22 cellular contexts compared by ENCODE assay signal in the genomic region with DNA sequence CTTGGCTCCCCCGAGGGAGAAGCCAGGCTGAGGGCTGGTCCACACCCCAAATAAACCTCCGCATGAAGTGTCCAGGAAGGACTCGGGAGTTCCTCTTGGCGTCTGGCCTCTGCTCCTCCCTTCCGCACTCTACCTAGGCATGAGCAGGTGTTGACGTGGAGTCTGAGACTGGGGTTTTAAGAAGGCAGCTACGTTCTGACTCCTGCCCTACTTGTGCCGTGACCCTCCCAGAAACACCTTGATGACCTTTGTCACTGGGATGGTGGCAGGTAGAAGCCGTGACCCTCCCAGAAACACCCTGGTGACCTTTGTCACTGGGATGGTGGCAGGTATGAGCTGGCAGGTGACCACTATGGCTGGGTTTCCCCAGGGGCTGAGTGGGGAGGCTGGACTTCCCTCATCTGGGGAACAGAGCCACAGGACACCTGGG.
"Had no signal": no experiment of that assay in that cellular context is flagged by ENCODE, and none has a peak within 500 bp of the region (broad histone marks: within the 10 kb centered on the region; RNA-seq: fewer than 3 reads in every experiment).

No MANE protein-coding gene starts in this region.

- H3K27me3 ChIP-seq: brain microvascular endothelial cell, gastrocnemius medialis, heart left ventricle, upper lobe of left lung had no signal

- H3K4me1 Mint-ChIP-seq: naive thymus-derived CD4-positive, alpha-beta T cell had no signal

- DNase-seq: activated CD4-positive, alpha-beta T cell treated with anti-CD3 and anti-CD28 coated beads for 4 hours; activated CD8-positive, alpha-beta T cell treated with anti-CD3 and anti-CD28 coated beads for 36 hours; activated naive CD4-positive, alpha-beta T cell treated with Interleukin-2 at 50 U/mL for 16 hours; anterior cingulate cortex; brain microvascular endothelial cell; cerebellar nuclear complex; dermis blood vessel endothelial cell; gastrocnemius medialis; heart left ventricle; left cardiac atrium; naive thymus-derived CD4-positive, alpha-beta T cell; stimulated activated CD4-positive, alpha-beta T cell treated with anti-CD3 and anti-CD28 coated beads, Interleukin-4, amount 100 ng/mL, for 4 hours; stimulated activated CD8-positive, alpha-beta memory T cell treated with anti-CD3 and anti-CD28 coated beads, Interleukin-4, amount 100 ng/mL, for 48 hours; stimulated activated naive CD4-positive, alpha-beta T cell treated with Interleukin-2 at 50 U/mL for 16 hours; substantia nigra; upper lobe of left lung had no signal

- ATAC-seq: activated CD8-positive, alpha-beta T cell treated with anti-CD3 and anti-CD28 coated beads for 36 hours; gastrocnemius medialis; heart left ventricle; left cardiac atrium; naive thymus-derived CD4-positive, alpha-beta T cell; SK-N-SH treated with all-trans-retinoic acid at 6 μM for 48 hours; WTC11 had no signal

- H2AFZ ChIP-seq: parathyroid adenoma had no signal

- H3K9ac ChIP-seq: parathyroid adenoma had no signal

- H3K27ac ChIP-seq: brain microvascular endothelial cell, gastrocnemius medialis, heart left ventricle, parathyroid adenoma, upper lobe of left lung had no signal

- H3K9me3 Mint-ChIP-seq: activated CD8-positive, alpha-beta T cell treated with anti-CD3 and anti-CD28 coated beads for 36 hours; activated T-helper 1 cell treated with anti-CD3 and anti-CD28 coated beads, Interleukin-12 subunit alpha, Interleukin-12 subunit beta, Interleukin-2, Interleukin-4 antibody, amounts not matched to agents 30 ng/mL and 10 ng/mL and 1 ng/mL, durations not matched to agents 14 hours and 24 hours and 36 hours; naive thymus-derived CD4-positive, alpha-beta T cell; T-helper 1 cell treated with Interleukin-12 subunit alpha and Interleukin-12 subunit beta and Interleukin-4 antibody, amounts not matched to agents 30 μg/mL and 1 μg/mL, for 36 hours; WTC11 had no signal

- H3K4me1 ChIP-seq: gastrocnemius medialis, parathyroid adenoma, upper lobe of left lung had no signal

- H3K4me3 ChIP-seq: gastrocnemius medialis, heart left ventricle, skin epidermis, upper lobe of left lung had no signal

- H3K27me3 Mint-ChIP-seq: activated CD8-positive, alpha-beta T cell treated with anti-CD3 and anti-CD28 coated beads for 36 hours; naive thymus-derived CD4-positive, alpha-beta T cell had no signal

- H3K4me3 Mint-ChIP-seq: activated CD8-positive, alpha-beta T cell treated with anti-CD3 and anti-CD28 coated beads for 36 hours; activated T-helper 1 cell treated with anti-CD3 and anti-CD28 coated beads, Interleukin-12 subunit alpha, Interleukin-12 subunit beta, Interleukin-2, Interleukin-4 antibody, amounts not matched to agents 30 ng/mL and 10 ng/mL and 1 ng/mL, durations not matched to agents 14 hours and 24 hours and 36 hours; naive thymus-derived CD4-positive, alpha-beta T cell; T-helper 1 cell treated with Interleukin-12 subunit alpha and Interleukin-12 subunit beta and Interleukin-4 antibody, amounts not matched to agents 30 μg/mL and 1 μg/mL, for 36 hours; WTC11 had no signal

- H3K27ac Mint-ChIP-seq: activated CD8-positive, alpha-beta T cell treated with anti-CD3 and anti-CD28 coated beads for 36 hours; activated T-helper 1 cell treated with anti-CD3 and anti-CD28 coated beads, Interleukin-12 subunit alpha, Interleukin-12 subunit beta, Interleukin-2, Interleukin-4 antibody, amounts not matched to agents 30 ng/mL and 10 ng/mL and 1 ng/mL, durations not matched to agents 14 hours and 24 hours and 36 hours; T-helper 1 cell treated with Interleukin-12 subunit alpha and Interleukin-12 subunit beta and Interleukin-4 antibody, amounts not matched to agents 30 μg/mL and 1 μg/mL, for 36 hours; WTC11 had no signal

- H3K36me3 ChIP-seq: brain microvascular endothelial cell, gastrocnemius medialis had no signal

- H3K36me3 Mint-ChIP-seq: WTC11 had no signal

- H3K9me3 ChIP-seq: gastrocnemius medialis, upper lobe of left lung had no signal
